Comparison of ENCODE assay signal across 9 cellular contexts in genomic region chr15:81304226-81304625, GRCh38. TPM values are rescaled to one million over a fixed set of nuclear protein-coding genes. Genes with fewer than 3 reads are reported as not detected.
A peak's percentile ranks its signal among the peaks of the same experiment; 100 is the strongest.
DNase-seq lines count a peak whose midpoint lies in the region; ATAC-seq and TF ChIP-seq lines count a peak whose summit lies in the region.
"Had no signal": no experiment of that assay in that cellular context is flagged by ENCODE, and none has a peak within 500 bp of the region (broad histone marks: within the 10 kb centered on the region; RNA-seq: fewer than 3 reads in every experiment).

No MANE protein-coding gene starts in this region.

- DNase-seq in activated CD4-positive, CD25-positive, alpha-beta regulatory T cell (lab: John Stamatoyannopoulos, UW): no peak
- peak; percentile 47 for DNase-seq in activated CD4-positive, alpha-beta memory T cell treated with anti-CD3 and anti-CD28 coated beads for 36 hours
- DNase-seq in heart right ventricle (peak in 1 of 2 donors; percentile 42), stromal cell of bone marrow (ENCODE audit: low read depth) (peak; percentile 43), SW480 (ENCODE audit: low spot score) (no peak), NCI-H146 (lab: John Stamatoyannopoulos, UW) (no peak), NCI-H1105 treated with DMSO at 0.1 percent for 48 hours (lab: John Stamatoyannopoulos, UW) (no peak)

- H3K27me3 Mint-ChIP-seq in activated CD4-positive, alpha-beta memory T cell treated with anti-CD3 and anti-CD28 coated beads for 36 hours: no peaks in the 10 kb centered on the region

- POLR2A ChIA-PET in activated CD4-positive, alpha-beta memory T cell treated with anti-CD3 and anti-CD28 coated beads for 36 hours (lab: Charles Lee): interaction anchor here (0.7 to 1.9 kb wide), 5 partner anchors 8 to 20 kb away, joined by 3 to 7 read pairs (median 6); partner anchors contain the start of gene STARD5

- no peak overlapping the region for H3K4me3 ChIP-seq in heart right ventricle
- H3K4me3 ChIP-seq: A549 had no signal

- peak overlapping the region; percentile 99 for H3K4me3 Mint-ChIP-seq in activated CD4-positive, alpha-beta memory T cell treated with anti-CD3 and anti-CD28 coated beads for 36 hours

- peaks cover 0 to 60% (median 6%) of the 10 kb centered on the region in 9 donors for H3K4me1 ChIP-seq in heart right ventricle
- H3K4me1 ChIP-seq: A549 had no signal

- peaks cover 88% of the 10 kb centered on the region for H3K36me3 Mint-ChIP-seq in activated CD4-positive, alpha-beta memory T cell treated with anti-CD3 and anti-CD28 coated beads for 36 hours

- peaks cover 75% of the 10 kb centered on the region for H3K4me1 Mint-ChIP-seq in activated CD4-positive, alpha-beta memory T cell treated with anti-CD3 and anti-CD28 coated beads for 36 hours (ENCODE audit: low read depth)

- intact Hi-C loops in activated CD4-positive, alpha-beta memory T cell treated with anti-CD3 and anti-CD28 coated beads for 36 hours (cut with micrococcal nuclease): loop anchor here (2.0 to 10.0 kb wide), 2 partner anchors 17 to 961 kb away; partner anchors contain the start of genes EFL1 and SAXO2
- intact Hi-C loops in heart right ventricle (cut with DNase I): no loop called here

- peak; percentile 15 to 17 for ATAC-seq in activated CD4-positive, CD25-positive, alpha-beta regulatory T cell treated with anti-CD3 and anti-CD28 coated beads, Interleukin-2, amount 50 U/mL, for 24 hours
- peak in 7 of 8 donors; percentile 36 to 68 (median 62) for ATAC-seq in heart right ventricle

- H3K9me3 Mint-ChIP-seq in activated CD4-positive, alpha-beta memory T cell treated with anti-CD3 and anti-CD28 coated beads for 36 hours: no peaks in the 10 kb centered on the region

- H3K27ac ChIP-seq in heart right ventricle: peak overlapping the region in 8 of 10 donors; percentile 13 to 92 (median 48)
- H3K27ac ChIP-seq: A549 had no signal

- H3K9me3 ChIP-seq in heart right ventricle: no peaks in the 10 kb centered on the region
- H3K9me3 ChIP-seq: A549 had no signal

- peaks cover 0 to 3% (median 0%) of the 10 kb centered on the region in 7 donors for H3K27me3 ChIP-seq in heart right ventricle

- no peak for TF ChIP-seq CTCF in heart right ventricle (IDR thresholded peaks at IDR 0.05)

- 53 to 66% methylated on average over 5 of the region's 5 CpGs for WGBS in heart right ventricle, 2 donors

- H3K36me3 ChIP-seq in heart right ventricle: peaks cover 0 to 100% (median under 1%) of the 10 kb centered on the region in 9 donors

- CTCF ChIA-PET in activated CD4-positive, alpha-beta memory T cell treated with anti-CD3 and anti-CD28 coated beads for 36 hours (lab: Charles Lee): interaction anchor here (1.0 to 3.1 kb wide), 8 partner anchors 9 to 38 kb away, joined by 3 to 13 read pairs (median 6); no protein-coding TSS in a partner anchor

- peak overlapping the region; percentile 99 for H3K27ac Mint-ChIP-seq in activated CD4-positive, alpha-beta memory T cell treated with anti-CD3 and anti-CD28 coated beads for 36 hours

RNA-seq across cellular contexts. Expression of gene STARD5, which starts 19.7 kb away (rescaled TPM):
- total RNA-seq in activated CD4-positive, alpha-beta memory T cell treated with anti-CD3 and anti-CD28 coated beads for 36 hours: 1 to 10 TPM; 7.3 to 9.1 TPM
- 1 to 10 TPM in 6 of 10 donors, under 1 TPM in 4; 0.70 to 3.5 (median 1.2) TPM for total RNA-seq in heart right ventricle
- polyA plus RNA-seq in heart right ventricle: 1 to 10 TPM; 2.5 to 4.7 TPM

Comparison
In these comparisons a context has a peak if more than half of its experiments do, and no peak if none do; other contexts are left out.
1. DNase-seq: peak in activated CD4-positive, alpha-beta memory T cell treated with anti-CD3 and anti-CD28 coated beads for 36 hours (single experiment) and stromal cell of bone marrow (single experiment); none in activated CD4-positive, CD25-positive, alpha-beta regulatory T cell (0 of 4), SW480 (single experiment), NCI-H146 (single experiment) and NCI-H1105 treated with DMSO at 0.1 percent for 48 hours (single experiment).